ENCODE assay signal across 8 cellular contexts in the genomic region with DNA sequence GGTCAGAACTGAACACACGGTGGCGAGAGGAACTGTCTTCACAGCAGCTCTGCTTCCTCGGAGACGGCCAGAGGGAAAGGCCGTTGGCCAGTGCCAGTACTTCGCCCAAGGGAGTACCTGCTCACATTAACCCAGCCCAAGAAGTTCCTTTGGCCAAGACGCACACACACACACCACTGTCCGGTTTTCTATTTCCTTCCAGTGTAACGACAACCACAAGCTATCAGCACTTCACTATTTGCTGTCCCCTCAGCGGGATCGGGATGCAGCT. TPM values are rescaled to one million over a fixed set of nuclear protein-coding genes. Genes with fewer than 3 reads are reported as not detected.
DNase-seq lines count a peak whose midpoint lies in the region; ATAC-seq lines count a peak whose summit lies in the region.

No MANE protein-coding gene starts in this region.

- H3K36me3 Mint-ChIP-seq in activated naive CD4-positive, alpha-beta T cell treated with anti-CD3 and anti-CD28 coated beads, Interleukin-2, amount 50 U/mL, for 24 hours = peaks cover 3% of the 10 kb centered on the region

- peak overlapping the region; percentile 80 for H4K12ac ChIP-seq in trophoblast cell (ENCODE audit: low read depth, low read length)

- H3K14ac ChIP-seq in trophoblast cell (ENCODE audit: low read length) = peak overlapping the region; percentile 59

- peak overlapping the region; percentile 55 for H2AK5ac ChIP-seq in trophoblast cell (ENCODE audit: low read length)

- no peak overlapping the region for H2BK12ac ChIP-seq in trophoblast cell (ENCODE audit: low read length)

- peak overlapping the region; percentile 83 for H3K18ac ChIP-seq in trophoblast cell (ENCODE audit: low read length)

- H3K27me3 Mint-ChIP-seq in activated naive CD4-positive, alpha-beta T cell treated with anti-CD3 and anti-CD28 coated beads, Interleukin-2, amount 50 U/mL, for 24 hours = no peaks in the 10 kb centered on the region

- H3K9ac ChIP-seq in trophoblast cell (ENCODE audit: low read length) = peak overlapping the region; percentile 97

- peaks cover 16% of the 10 kb centered on the region for H3K79me1 ChIP-seq in trophoblast cell (ENCODE audit: low read length)

- H3K4me2 ChIP-seq in trophoblast cell (ENCODE audit: low read length) = peak overlapping the region; percentile 87

- WGBS in trophoblast cell (ENCODE audit: extremely low coverage, insufficient coverage, insufficient read length) = no CpG with 5 or more reads among the region's 11 CpGs

- H3K4me1 ChIP-seq in trophoblast cell (ENCODE audit: control insufficient read depth in 1 of 2, insufficient read depth in 2 of 2, low read length in 2 of 2) = peaks cover 0 to 3% of the 10 kb centered on the region in 2 experiments

- no peaks in the 10 kb centered on the region for H3K9me3 ChIP-seq in trophoblast cell (ENCODE audit: insufficient read depth, low read depth, low read length)

- peak overlapping the region; percentile 96 for H3K4me3 ChIP-seq in trophoblast cell (ENCODE audit: low read depth, low read length)

- peaks cover 26% of the 10 kb centered on the region for H3K4me1 Mint-ChIP-seq in activated naive CD4-positive, alpha-beta T cell treated with anti-CD3 and anti-CD28 coated beads, Interleukin-2, amount 50 U/mL, for 24 hours

- H3K4ac ChIP-seq in trophoblast cell (ENCODE audit: low read depth, low read length) = peak overlapping the region; percentile 40

- H3K79me2 ChIP-seq in trophoblast cell (ENCODE audit: control insufficient read depth, insufficient read depth, low read length, poor library complexity) = peaks cover 16% of the 10 kb centered on the region

- intact Hi-C loops in head of caudate nucleus (cut with DNase I) = loop anchor here (10.0 kb wide), 1 partner anchor 59 kb away; the partner anchor contains the start of gene ZNHIT3

- H3K23ac ChIP-seq in trophoblast cell (ENCODE audit: low read length) = no peak overlapping the region

- H3K27me3 ChIP-seq in trophoblast cell (ENCODE audit: insufficient read depth, low read length) = no peaks in the 10 kb centered on the region

- H4K91ac ChIP-seq in trophoblast cell (ENCODE audit: low read depth, low read length) = peak overlapping the region; percentile 74

- H3K27ac ChIP-seq in trophoblast cell (ENCODE audit: low read depth, low read length) = peak overlapping the region; percentile 89

- peak overlapping the region; percentile 92 for H3K4me3 Mint-ChIP-seq in activated naive CD4-positive, alpha-beta T cell treated with anti-CD3 and anti-CD28 coated beads, Interleukin-2, amount 50 U/mL, for 24 hours

- ATAC-seq in GM21381 (IDR thresholded peaks at IDR 0.05; ENCODE audit: unreplicated experiment) (peak; percentile 6), HG03521 (IDR thresholded peaks at IDR 0.05; ENCODE audit: unreplicated experiment) (no peak), HG02973 (IDR thresholded peaks at IDR 0.05; ENCODE audit: unreplicated experiment) (no peak)

- peak overlapping the region; percentile 98 for H3K27ac Mint-ChIP-seq in activated naive CD4-positive, alpha-beta T cell treated with anti-CD3 and anti-CD28 coated beads, Interleukin-2, amount 50 U/mL, for 24 hours

- peak; percentile 27 for DNase-seq in CMK (ENCODE audit: low read depth)
- peak; percentile 67 for DNase-seq in MV-4-11 (lab: John Stamatoyannopoulos, UW)
- DNase-seq in head of caudate nucleus = peak in 24 of 42 donors; percentile 15 to 66 (median 32)
- peak in 1 of 2 donors; percentile 41 for DNase-seq in trophoblast cell

- H2BK5ac ChIP-seq in trophoblast cell (ENCODE audit: low read depth, low read length, poor library complexity) = peak overlapping the region; percentile 71

- no peaks in the 10 kb centered on the region for H3K9me3 Mint-ChIP-seq in activated naive CD4-positive, alpha-beta T cell treated with anti-CD3 and anti-CD28 coated beads, Interleukin-2, amount 50 U/mL, for 24 hours

- peak overlapping the region; percentile 9 for H2AFZ ChIP-seq in trophoblast cell (ENCODE audit: insufficient read depth, low read length, poor library complexity)

- no peaks in the 10 kb centered on the region for H3K36me3 ChIP-seq in trophoblast cell (ENCODE audit: control insufficient read depth in 1 of 2, insufficient read depth in 2 of 2, low read length in 2 of 2)

- peak overlapping the region; percentile 24 for H2BK120ac ChIP-seq in trophoblast cell (ENCODE audit: insufficient read depth, low read length, poor library complexity)

- peak overlapping the region; percentile 97 for H4K8ac ChIP-seq in trophoblast cell (ENCODE audit: low read depth, low read length)

RNA-seq across cellular contexts. Expression of gene GGNBP2, which starts 0.7 kb away (rescaled TPM):
- polyA plus RNA-seq in trophoblast cell (2013) = 61.1 and 62.0 TPM in 2 replicates

RNA-seq across cellular contexts. Expression of gene PIGW, which starts 9.2 kb away (rescaled TPM):
- 7.0 and 7.1 TPM in 2 replicates for polyA plus RNA-seq in trophoblast cell (2013)

RNA-seq across cellular contexts. Expression of gene MYO19, which starts 9.3 kb away (rescaled TPM):
- polyA plus RNA-seq in trophoblast cell (2013) = 43.1 and 44.7 TPM in 2 replicates

RNA-seq across cellular contexts. Expression of gene DHRS11, which starts 47.7 kb away (rescaled TPM):
- 5.6 and 5.7 TPM in 2 replicates for polyA plus RNA-seq in trophoblast cell (2013)

RNA-seq across cellular contexts. Expression of gene MRM1, which starts 57.4 kb away (rescaled TPM):
- polyA plus RNA-seq in trophoblast cell (2013) = 0.86 and 1.1 TPM in 2 replicates
